Comparison of ENCODE assay signal across 1 cellular context in the genomic region with DNA sequence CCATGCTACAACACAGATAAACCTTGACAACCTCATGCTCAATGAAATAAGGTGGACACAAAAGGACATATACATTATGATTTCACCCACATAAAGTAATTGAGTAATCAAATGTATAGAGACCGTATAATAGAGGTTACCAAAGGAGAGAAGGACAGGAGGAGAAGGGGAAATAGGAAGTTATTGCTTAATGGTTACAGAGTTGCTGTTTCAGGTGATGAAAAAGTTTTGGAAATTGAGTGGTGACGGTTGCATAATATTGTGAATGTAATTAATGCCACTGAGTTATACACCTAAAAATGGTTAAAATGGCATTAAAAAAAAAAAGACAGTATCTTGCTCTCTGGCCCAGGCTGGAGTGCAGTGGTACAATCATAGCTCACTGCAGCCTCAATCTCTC.
TF ChIP-seq lines count a peak whose summit lies in the region.

No MANE protein-coding gene starts in this region.

TF ChIP-seq in SK-N-SH treated with all-trans-retinoic acid at 6 μM for 48 hours, 23 proteins besides CTCF, POLR2A, EP300 and RAD21 (continued from another document):
- TF ChIP-seq, protein P1, sequence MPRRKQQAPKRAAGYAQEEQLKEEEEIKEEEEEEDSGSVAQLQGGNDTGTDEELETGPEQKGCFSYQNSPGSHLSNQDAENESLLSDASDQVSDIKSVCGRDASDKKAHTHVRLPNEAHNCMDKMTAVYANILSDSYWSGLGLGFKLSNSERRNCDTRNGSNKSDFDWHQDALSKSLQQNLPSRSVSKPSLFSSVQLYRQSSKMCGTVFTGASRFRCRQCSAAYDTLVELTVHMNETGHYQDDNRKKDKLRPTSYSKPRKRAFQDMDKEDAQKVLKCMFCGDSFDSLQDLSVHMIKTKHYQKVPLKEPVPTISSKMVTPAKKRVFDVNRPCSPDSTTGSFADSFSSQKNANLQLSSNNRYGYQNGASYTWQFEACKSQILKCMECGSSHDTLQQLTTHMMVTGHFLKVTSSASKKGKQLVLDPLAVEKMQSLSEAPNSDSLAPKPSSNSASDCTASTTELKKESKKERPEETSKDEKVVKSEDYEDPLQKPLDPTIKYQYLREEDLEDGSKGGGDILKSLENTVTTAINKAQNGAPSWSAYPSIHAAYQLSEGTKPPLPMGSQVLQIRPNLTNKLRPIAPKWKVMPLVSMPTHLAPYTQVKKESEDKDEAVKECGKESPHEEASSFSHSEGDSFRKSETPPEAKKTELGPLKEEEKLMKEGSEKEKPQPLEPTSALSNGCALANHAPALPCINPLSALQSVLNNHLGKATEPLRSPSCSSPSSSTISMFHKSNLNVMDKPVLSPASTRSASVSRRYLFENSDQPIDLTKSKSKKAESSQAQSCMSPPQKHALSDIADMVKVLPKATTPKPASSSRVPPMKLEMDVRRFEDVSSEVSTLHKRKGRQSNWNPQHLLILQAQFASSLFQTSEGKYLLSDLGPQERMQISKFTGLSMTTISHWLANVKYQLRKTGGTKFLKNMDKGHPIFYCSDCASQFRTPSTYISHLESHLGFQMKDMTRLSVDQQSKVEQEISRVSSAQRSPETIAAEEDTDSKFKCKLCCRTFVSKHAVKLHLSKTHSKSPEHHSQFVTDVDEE (CRISPR knock-in tag; IDR thresholded peaks at IDR 0.05): no peak
- no peak for TF ChIP-seq POU6F1 (CRISPR knock-in tag; IDR thresholded peaks at IDR 0.05; ENCODE audit: borderline replicate concordance, low read depth)
TF ChIP-seq in SK-N-SH treated with all-trans-retinoic acid at 6 μM for 48 hours: peak in this region for 0.
